In genomic region chr3:17910922-17911321, GRCh38 we compare ENCODE assay signal across 21 cellular contexts.
"Had no signal": no experiment of that assay in that cellular context is flagged by ENCODE, and none has a peak within 500 bp of the region (broad histone marks: within the 10 kb centered on the region; RNA-seq: fewer than 3 reads in every experiment).

No MANE protein-coding gene starts in this region.

- H3K4me3 Mint-ChIP-seq: activated naive CD4-positive, alpha-beta T cell treated with anti-CD3 and anti-CD28 coated beads, Interleukin-2, amount 50 U/mL, for 24 hours; natural killer cell treated with Interleukin-12 subunit alpha and Interleukin-12 subunit beta and Interleukin-15 and Interleukin-18, amount 100 ng/mL, for 72 hours; stimulated activated memory B cell treated with anti-CD40 and anti-IgM and Interleukin-4, amounts not matched to agents 10 μg/mL and 1 μg/mL and 100 μg/mL, for 72 hours had no signal

- ATAC-seq: lower lobe of right lung; natural killer cell treated with Interleukin-12 subunit alpha and Interleukin-12 subunit beta and Interleukin-15 and Interleukin-18, amount 100 ng/mL, for 72 hours; stimulated activated memory B cell treated with anti-CD40 and anti-IgM and Interleukin-4, amounts not matched to agents 10 μg/mL and 1 μg/mL and 100 μg/mL, for 72 hours had no signal

- H3K27ac ChIP-seq: breast epithelium, coronary artery, lower lobe of right lung, neutrophil, parathyroid adenoma, sigmoid colon, thoracic aorta, upper lobe of left lung, VCaP had no signal

- H3K79me2 ChIP-seq: parathyroid adenoma had no signal

- H3K9me3 ChIP-seq: breast epithelium, lower lobe of right lung, neutrophil, sigmoid colon, thoracic aorta, upper lobe of left lung had no signal

- H2AFZ ChIP-seq: parathyroid adenoma had no signal

- H3K36me3 ChIP-seq: breast epithelium, lower lobe of right lung, neutrophil, sigmoid colon, thoracic aorta, upper lobe of left lung had no signal

- H3K9ac ChIP-seq: parathyroid adenoma had no signal

- H3K4me1 Mint-ChIP-seq: activated naive CD4-positive, alpha-beta T cell treated with anti-CD3 and anti-CD28 coated beads, Interleukin-2, amount 50 U/mL, for 24 hours had no signal

- H3K4me3 ChIP-seq: breast epithelium, coronary artery, lower lobe of right lung, sigmoid colon, thoracic aorta, upper lobe of left lung had no signal

- H3K4me1 ChIP-seq: breast epithelium, lower lobe of right lung, parathyroid adenoma, sigmoid colon, upper lobe of left lung had no signal

- H3K36me3 Mint-ChIP-seq: activated naive CD4-positive, alpha-beta T cell treated with anti-CD3 and anti-CD28 coated beads, Interleukin-2, amount 50 U/mL, for 24 hours; natural killer cell treated with Interleukin-12 subunit alpha and Interleukin-12 subunit beta and Interleukin-15 and Interleukin-18, amount 100 ng/mL, for 72 hours; stimulated activated memory B cell treated with anti-CD40 and anti-IgM and Interleukin-4, amounts not matched to agents 10 μg/mL and 1 μg/mL and 100 μg/mL, for 72 hours had no signal

- H3K9me3 Mint-ChIP-seq: activated naive CD4-positive, alpha-beta T cell treated with anti-CD3 and anti-CD28 coated beads, Interleukin-2, amount 50 U/mL, for 24 hours; natural killer cell treated with Interleukin-12 subunit alpha and Interleukin-12 subunit beta and Interleukin-15 and Interleukin-18, amount 100 ng/mL, for 72 hours; stimulated activated memory B cell treated with anti-CD40 and anti-IgM and Interleukin-4, amounts not matched to agents 10 μg/mL and 1 μg/mL and 100 μg/mL, for 72 hours had no signal

- H3K27ac Mint-ChIP-seq: activated naive CD4-positive, alpha-beta T cell treated with anti-CD3 and anti-CD28 coated beads, Interleukin-2, amount 50 U/mL, for 24 hours; natural killer cell treated with Interleukin-12 subunit alpha and Interleukin-12 subunit beta and Interleukin-15 and Interleukin-18, amount 100 ng/mL, for 72 hours; stimulated activated memory B cell treated with anti-CD40 and anti-IgM and Interleukin-4, amounts not matched to agents 10 μg/mL and 1 μg/mL and 100 μg/mL, for 72 hours had no signal

- DNase-seq: activated CD4-positive, alpha-beta T cell treated with anti-CD3 and anti-CD28 coated beads, Interleukin-2, amount 50 U/mL, for 1 hour; activated CD4-positive, CD25-positive, alpha-beta regulatory T cell treated with anti-CD3 and anti-CD28 coated beads, Interleukin-2, amount 50 U/mL, for 72 hours; activated CD8-positive, alpha-beta memory T cell treated with anti-CD3 and anti-CD28 coated beads for 24 hours; activated CD8-positive, alpha-beta memory T cell treated with anti-CD3 and anti-CD28 coated beads, Interleukin-2, amount 50 U/mL, for 48 hours; activated gamma-delta T cell; erythroblast; hypothalamus; lower lobe of right lung; sigmoid colon; stimulated activated CD4-positive, alpha-beta T cell treated with anti-CD3 and anti-CD28 coated beads, Interleukin-4, amount 100 ng/mL, for 24 hours; T1000; upper lobe of left lung had no signal

- H3K27me3 ChIP-seq: breast epithelium, neutrophil, sigmoid colon, upper lobe of left lung had no signal
